Comparison of ENCODE assay signal across 18 cellular contexts in genomic region chr6:37612475-37612874, GRCh38.
"Had no signal": no experiment of that assay in that cellular context is flagged by ENCODE, and none has a peak within 500 bp of the region (broad histone marks: within the 10 kb centered on the region; RNA-seq: fewer than 3 reads in every experiment).

No MANE protein-coding gene starts in this region.

- H3K27me3 ChIP-seq: right atrium auricular region had no signal

- H3K4me1 ChIP-seq: lower lobe of right lung, right atrium auricular region had no signal

- H3K27ac ChIP-seq: lower lobe of right lung, right atrium auricular region, WERI-Rb-1 had no signal

- H3K36me3 Mint-ChIP-seq: naive thymus-derived CD4-positive, alpha-beta T cell; stimulated activated memory B cell treated with anti-CD40 and anti-IgM and Interleukin-4, amounts not matched to agents 10 μg/mL and 1 μg/mL and 100 μg/mL, for 72 hours; type B pancreatic cell had no signal

- H3K27me3 Mint-ChIP-seq: activated CD4-positive, alpha-beta T cell treated with anti-CD3 and anti-CD28 coated beads for 36 hours; activated CD8-positive, alpha-beta T cell treated with anti-CD3 and anti-CD28 coated beads for 36 hours had no signal

- ATAC-seq: activated CD4-positive, alpha-beta T cell treated with anti-CD3 and anti-CD28 coated beads for 36 hours; activated CD8-positive, alpha-beta T cell treated with anti-CD3 and anti-CD28 coated beads for 36 hours; activated T-cell treated with anti-CD3 and anti-CD28 coated beads, Interleukin-2, amount 50 U/mL, for 72 hours; left cardiac atrium; lower lobe of right lung; naive thymus-derived CD4-positive, alpha-beta T cell; stimulated activated memory B cell treated with anti-CD40 and anti-IgM and Interleukin-4, amounts not matched to agents 10 μg/mL and 1 μg/mL and 100 μg/mL, for 72 hours had no signal

- H3K9me3 ChIP-seq: lower lobe of right lung, right atrium auricular region had no signal

- H3K4me1 Mint-ChIP-seq: activated CD4-positive, alpha-beta T cell treated with anti-CD3 and anti-CD28 coated beads for 36 hours; stimulated activated memory B cell treated with anti-CD40 and anti-IgM and Interleukin-4, amounts not matched to agents 10 μg/mL and 1 μg/mL and 100 μg/mL, for 72 hours had no signal

- H3K4me3 ChIP-seq: lower lobe of right lung, right atrium auricular region had no signal

- H3K36me3 ChIP-seq: lower lobe of right lung, right atrium auricular region, WERI-Rb-1 had no signal

- DNase-seq: activated CD4-positive, alpha-beta T cell treated with anti-CD3 and anti-CD28 coated beads for 36 hours; activated CD8-positive, alpha-beta memory T cell treated with anti-CD3 and anti-CD28 coated beads, Interleukin-2, amount 50 U/mL, for 4 hours; activated CD8-positive, alpha-beta T cell treated with anti-CD3 and anti-CD28 coated beads for 36 hours; activated naive CD4-positive, alpha-beta T cell; activated T-cell treated with anti-CD3 and anti-CD28 coated beads, Interleukin-2, amount 50 U/mL, for 72 hours; dermis blood vessel endothelial cell; erythroblast; glutamatergic neuron; left cardiac atrium; lower lobe of right lung; naive thymus-derived CD4-positive, alpha-beta T cell; small intestine; substantia nigra; WERI-Rb-1 had no signal

- H3K4me3 Mint-ChIP-seq: activated CD4-positive, alpha-beta T cell treated with anti-CD3 and anti-CD28 coated beads for 36 hours; activated CD8-positive, alpha-beta T cell treated with anti-CD3 and anti-CD28 coated beads for 36 hours; activated T-cell treated with anti-CD3 and anti-CD28 coated beads, Interleukin-2, amount 50 U/mL, for 72 hours; central memory CD8-positive, alpha-beta T cell; naive thymus-derived CD4-positive, alpha-beta T cell; stimulated activated memory B cell treated with anti-CD40 and anti-IgM and Interleukin-4, amounts not matched to agents 10 μg/mL and 1 μg/mL and 100 μg/mL, for 72 hours; type B pancreatic cell had no signal

- H3K27ac Mint-ChIP-seq: activated CD4-positive, alpha-beta T cell treated with anti-CD3 and anti-CD28 coated beads for 36 hours; activated CD8-positive, alpha-beta T cell treated with anti-CD3 and anti-CD28 coated beads for 36 hours; activated T-cell treated with anti-CD3 and anti-CD28 coated beads, Interleukin-2, amount 50 U/mL, for 72 hours; naive thymus-derived CD4-positive, alpha-beta T cell; stimulated activated memory B cell treated with anti-CD40 and anti-IgM and Interleukin-4, amounts not matched to agents 10 μg/mL and 1 μg/mL and 100 μg/mL, for 72 hours; type B pancreatic cell had no signal

- H3K9me3 Mint-ChIP-seq: activated CD8-positive, alpha-beta T cell treated with anti-CD3 and anti-CD28 coated beads for 36 hours; activated T-cell treated with anti-CD3 and anti-CD28 coated beads, Interleukin-2, amount 50 U/mL, for 72 hours; central memory CD8-positive, alpha-beta T cell; naive thymus-derived CD4-positive, alpha-beta T cell; stimulated activated memory B cell treated with anti-CD40 and anti-IgM and Interleukin-4, amounts not matched to agents 10 μg/mL and 1 μg/mL and 100 μg/mL, for 72 hours; type B pancreatic cell had no signal
